Comparison of ENCODE assay signal across 8 cellular contexts in the genomic region with DNA sequence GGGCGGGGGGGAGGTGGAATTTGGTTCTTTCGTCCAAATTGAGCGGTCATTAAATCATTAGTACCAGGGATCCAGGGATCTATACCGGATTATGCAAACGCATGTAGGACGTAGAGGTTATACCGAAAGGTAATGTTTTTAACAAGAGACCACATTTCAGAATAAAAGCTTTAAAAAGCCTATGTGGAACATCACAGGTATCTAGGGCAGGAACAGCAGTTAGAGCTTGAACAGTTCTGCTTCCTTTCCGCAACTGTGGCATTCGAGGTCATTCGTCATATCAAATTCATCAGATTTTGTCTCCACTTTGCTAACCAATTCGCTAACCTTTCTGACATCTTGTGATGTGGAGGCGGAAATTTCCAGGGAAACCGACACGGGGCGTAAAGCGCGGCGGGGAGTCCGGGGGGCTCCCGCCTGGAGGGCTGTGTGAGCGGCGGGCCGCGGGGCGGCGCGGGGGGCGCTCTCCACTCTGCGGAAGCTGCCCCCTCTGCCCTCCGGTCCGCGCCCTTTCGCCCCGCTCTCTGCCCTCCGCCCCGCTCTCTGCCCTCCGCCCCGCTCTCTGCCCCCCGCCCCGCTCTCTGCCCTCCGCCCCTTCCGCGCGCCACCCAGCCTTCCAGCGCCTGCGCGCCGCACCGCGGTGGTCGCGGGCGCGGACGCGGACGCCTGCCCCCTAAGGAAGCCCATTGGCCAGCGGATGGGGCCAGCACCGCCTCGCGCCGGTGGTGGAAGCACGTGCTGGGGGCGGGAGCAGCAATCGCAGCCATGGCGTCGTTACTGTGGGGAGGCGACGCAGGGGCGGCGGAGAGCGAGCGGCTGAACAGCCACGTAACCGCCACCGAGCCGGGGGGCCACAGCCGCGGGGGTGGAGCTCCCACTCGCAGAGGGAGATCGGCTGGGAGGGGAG. TPM values are rescaled to one million over a fixed set of nuclear protein-coding genes. Genes with fewer than 3 reads are reported as not detected.
DNase-seq lines count a peak whose midpoint lies in the region; ATAC-seq, FAIRE-seq and TF ChIP-seq lines count a peak whose summit lies in the region.

A gene (plus strand): TSS at position 756 of the 907 bp plus-strand sequence. CDS start 10 bp downstream, at position 766.

- TF ChIP-seq CTCF in VCaP (conservative IDR thresholded peaks at IDR 0.05) (no peak), endothelial cell (IDR thresholded peaks at IDR 0.05; ENCODE audit: unreplicated experiment) (no peak)

- peak within 1 kb of the TSS; percentile 81 for H3K27ac ChIP-seq in VCaP

- H3K4me1 Mint-ChIP-seq in endothelial cell (ENCODE audit: unreplicated experiment) = peaks cover 15% of the 10 kb centered on the region
- peaks cover 14 to 46% (median 34%) of the 10 kb centered on the region in 4 donors for H3K4me1 Mint-ChIP-seq in naive thymus-derived CD8-positive, alpha-beta T cell

- ATAC-seq in naive thymus-derived CD8-positive, alpha-beta T cell = peak; percentile 49 to 65

- no peak for FAIRE-seq in RCC 7860 (lab: Jason Lieb, UNC)

- H3K27ac Mint-ChIP-seq in endothelial cell (ENCODE audit: unreplicated experiment) = peak within 1 kb of the TSS; percentile 15
- peak within 1 kb of the TSS in 7 of 10 donors; percentile 69 to 95 (median 91) for H3K27ac Mint-ChIP-seq in naive thymus-derived CD8-positive, alpha-beta T cell

- peak within 1 kb of the TSS; percentile 97 for H3K4me3 Mint-ChIP-seq in endothelial cell (ENCODE audit: unreplicated experiment)
- H3K4me3 Mint-ChIP-seq in naive thymus-derived CD8-positive, alpha-beta T cell = peak within 1 kb of the TSS; percentile 91 to 97 (median 96)

- POLR2A ChIA-PET in naive thymus-derived CD8-positive, alpha-beta T cell (lab: Charles Lee) = interaction anchor here (2.7 kb wide), 1 partner anchor 16 kb away, joined by 38 read pairs; a partner anchor contains a TSS

- H3K36me3 Mint-ChIP-seq in endothelial cell (ENCODE audit: low read depth, unreplicated experiment) = no peaks in the 10 kb centered on the region
- peaks cover 6 to 18% (median 7%) of the 10 kb centered on the region in 3 donors for H3K36me3 Mint-ChIP-seq in naive thymus-derived CD8-positive, alpha-beta T cell

- H3K27me3 Mint-ChIP-seq in endothelial cell (ENCODE audit: unreplicated experiment) = peaks cover 6% of the 10 kb centered on the region
- peaks cover 7 to 38% (median 15%) of the 10 kb centered on the region in 5 donors for H3K27me3 Mint-ChIP-seq in naive thymus-derived CD8-positive, alpha-beta T cell

- H3K9me3 Mint-ChIP-seq in endothelial cell (ENCODE audit: unreplicated experiment) = no peaks in the 10 kb centered on the region
- peaks cover 0 to 2% (median 0%) of the 10 kb centered on the region in 9 donors for H3K9me3 Mint-ChIP-seq in naive thymus-derived CD8-positive, alpha-beta T cell

- peak; percentile 28 for DNase-seq in activated CD4-positive, alpha-beta T cell treated with anti-CD3 and anti-CD28 coated beads for 48 hours
- DNase-seq in activated CD4-positive, alpha-beta T cell treated with anti-CD3 and anti-CD28 coated beads, Interleukin-2, amount 50 U/mL, for 1 hour = no peak
- DNase-seq in endothelial cell (ENCODE audit: low spot score) (peak; percentile 69), kidney glomerular epithelial cell (lab: John Stamatoyannopoulos, UW) (no peak), RCC 7860 (ENCODE audit: low spot score) (no peak), GM19240 (ENCODE audit: insufficient read length, low spot score) (no peak)
- DNase-seq in naive thymus-derived CD8-positive, alpha-beta T cell = peak in 7 of 10 donors; percentile 6 to 46 (median 30)

RNA-seq across cellular contexts. Expression of the gene that starts here (rescaled TPM):
- 7.5 TPM for total RNA-seq in endothelial cell (ENCODE audit: unreplicated experiment)
- under 1 TPM in 1 of 2 experiments, not detected in 1; 0.52 TPM for total RNA-seq in naive thymus-derived CD8-positive, alpha-beta T cell
- polyA plus RNA-seq in naive thymus-derived CD8-positive, alpha-beta T cell = under 1 TPM in 1 of 3 donors, not detected in 2; 0.89 TPM

Comparison
In these comparisons a context has a peak if more than half of its experiments do, and no peak if none do; other contexts are left out.
1. DNase-seq: peak in activated CD4-positive, alpha-beta T cell treated with anti-CD3 and anti-CD28 coated beads for 48 hours (single experiment) and endothelial cell (single experiment); none in activated CD4-positive, alpha-beta T cell treated with anti-CD3 and anti-CD28 coated beads, Interleukin-2, amount 50 U/mL, for 1 hour (single experiment), kidney glomerular epithelial cell (single experiment), RCC 7860 (single experiment) and GM19240 (single experiment).
2. Peak in DNase-seq and ATAC-seq in naive thymus-derived CD8-positive, alpha-beta T cell; RNA of the gene not detected or under 1 TPM.